In the genomic region with DNA sequence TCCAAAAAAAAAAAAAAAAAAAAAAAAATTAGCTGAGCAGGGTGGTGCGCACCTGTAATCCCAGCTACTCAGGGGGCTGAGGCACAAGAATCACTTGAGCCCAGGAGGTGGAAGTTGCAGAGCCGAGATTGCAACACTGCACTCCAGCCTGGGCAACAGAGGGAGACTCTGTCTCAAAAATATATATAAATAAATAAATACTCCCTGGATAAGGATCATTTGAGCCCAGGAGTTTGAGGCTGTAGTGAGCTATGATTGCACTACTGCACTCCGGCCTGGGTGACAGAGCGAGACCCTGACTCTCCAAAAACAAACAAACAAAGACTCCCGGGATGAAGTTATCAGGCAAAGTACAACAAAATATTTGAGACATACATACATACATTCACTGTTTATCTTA, we compare ENCODE assay signal across 16 cellular contexts. TPM values are rescaled to one million over a fixed set of nuclear protein-coding genes. Genes with fewer than 3 reads are reported as not detected.
A peak's percentile ranks its signal among the peaks of the same experiment; 100 is the strongest.
DNase-seq lines count a peak whose midpoint lies in the region; ATAC-seq and TF ChIP-seq lines count a peak whose summit lies in the region.
"Had no signal": no experiment of that assay in that cellular context is flagged by ENCODE, and none has a peak within 500 bp of the region (broad histone marks: within the 10 kb centered on the region; RNA-seq: fewer than 3 reads in every experiment).

No MANE protein-coding gene starts in this region.

- H4K8ac ChIP-seq in trophoblast cell (ENCODE audit: low read depth, low read length), result no peak overlapping the region

- no peak overlapping the region for H3K18ac ChIP-seq in trophoblast cell (ENCODE audit: low read length)

- H3K4ac ChIP-seq in trophoblast cell (ENCODE audit: low read depth, low read length), result no peak overlapping the region

- H3K36me3 Mint-ChIP-seq in stimulated activated naive CD8-positive, alpha-beta T cell treated with anti-CD3 and anti-CD28 coated beads, Interleukin-15, Interleukin-2, amounts not matched to agents 100 ng/mL and 50 ng/mL, for 24 hours (ENCODE audit: low read depth), result peaks cover 9% of the 10 kb centered on the region
- H3K36me3 Mint-ChIP-seq in activated naive CD8-positive, alpha-beta T cell treated with anti-CD3 and anti-CD28 coated beads, Interleukin-2, amount 50 U/mL, for 24 hours (ENCODE audit: low read depth), result peaks cover 13% of the 10 kb centered on the region
- H3K36me3 Mint-ChIP-seq in immature natural killer cell, result no peaks in the 10 kb centered on the region

- peaks cover 44% of the 10 kb centered on the region for H3K4me1 Mint-ChIP-seq in stimulated activated naive CD8-positive, alpha-beta T cell treated with anti-CD3 and anti-CD28 coated beads, Interleukin-15, Interleukin-2, amounts not matched to agents 100 ng/mL and 50 ng/mL, for 24 hours (ENCODE audit: low read depth)
- H3K4me1 Mint-ChIP-seq in activated naive CD8-positive, alpha-beta T cell treated with anti-CD3 and anti-CD28 coated beads, Interleukin-2, amount 50 U/mL, for 24 hours, result peaks cover 37% of the 10 kb centered on the region
- H3K4me1 Mint-ChIP-seq in immature natural killer cell, result peaks cover 20 to 23% of the 10 kb centered on the region in 2 donors

- H3K4me3 ChIP-seq in vagina (no peak overlapping the region), trophoblast cell (ENCODE audit: low read depth, low read length) (no peak overlapping the region), HAP-1 (no peak overlapping the region)
- H3K4me3 ChIP-seq: breast epithelium, gastroesophageal sphincter, pancreas, SK-N-MC had no signal

- H2BK5ac ChIP-seq in trophoblast cell (ENCODE audit: low read depth, low read length, poor library complexity), result no peak overlapping the region

- H3K9me3 ChIP-seq in vagina (no peaks in the 10 kb centered on the region), trophoblast cell (ENCODE audit: insufficient read depth, low read depth, low read length) (no peaks in the 10 kb centered on the region), HAP-1 (no peaks in the 10 kb centered on the region)
- H3K9me3 ChIP-seq: breast epithelium, gastroesophageal sphincter, pancreas had no signal

- H3K23ac ChIP-seq in trophoblast cell (ENCODE audit: low read length), result no peak overlapping the region

- H3K79me2 ChIP-seq in trophoblast cell (ENCODE audit: control insufficient read depth, insufficient read depth, low read length, poor library complexity), result peaks cover 14% of the 10 kb centered on the region

- in situ Hi-C loops in HAP-1 (cut with MboI; ENCODE audit: low sequenced_read_pairs), result no loop called here

- H4K12ac ChIP-seq in trophoblast cell (ENCODE audit: low read depth, low read length), result no peak overlapping the region

- TF ChIP-seq CTCF in vagina (IDR thresholded peaks at IDR 0.05), result no peak

- intact Hi-C loops in vagina (cut with DNase I), result no loop called here

- H3K27me3 ChIP-seq in vagina, result no peaks in the 10 kb centered on the region
- H3K27me3 ChIP-seq in trophoblast cell (ENCODE audit: insufficient read depth, low read length), result no peaks in the 10 kb centered on the region
- H3K27me3 ChIP-seq in HAP-1 (ENCODE audit: low read depth), result no peaks in the 10 kb centered on the region
- H3K27me3 ChIP-seq: breast epithelium, gastroesophageal sphincter, pancreas had no signal

- H3K27me3 Mint-ChIP-seq in stimulated activated naive CD8-positive, alpha-beta T cell treated with anti-CD3 and anti-CD28 coated beads, Interleukin-15, Interleukin-2, amounts not matched to agents 100 ng/mL and 50 ng/mL, for 24 hours, result no peaks in the 10 kb centered on the region
- no peaks in the 10 kb centered on the region for H3K27me3 Mint-ChIP-seq in activated naive CD8-positive, alpha-beta T cell treated with anti-CD3 and anti-CD28 coated beads, Interleukin-2, amount 50 U/mL, for 24 hours
- peaks cover 4 to 8% (median 5%) of the 10 kb centered on the region in 3 donors for H3K27me3 Mint-ChIP-seq in immature natural killer cell (ENCODE audit: low read depth in 3 of 3)

- H4K91ac ChIP-seq in trophoblast cell (ENCODE audit: low read depth, low read length), result no peak overlapping the region

- H3K9me3 Mint-ChIP-seq in stimulated activated naive CD8-positive, alpha-beta T cell treated with anti-CD3 and anti-CD28 coated beads, Interleukin-15, Interleukin-2, amounts not matched to agents 100 ng/mL and 50 ng/mL, for 24 hours, result no peaks in the 10 kb centered on the region
- H3K9me3 Mint-ChIP-seq in activated naive CD8-positive, alpha-beta T cell treated with anti-CD3 and anti-CD28 coated beads, Interleukin-2, amount 50 U/mL, for 24 hours, result no peaks in the 10 kb centered on the region
- no peaks in the 10 kb centered on the region for H3K9me3 Mint-ChIP-seq in immature natural killer cell

- H3K4me2 ChIP-seq in trophoblast cell (ENCODE audit: low read length), result no peak overlapping the region

- H3K27ac Mint-ChIP-seq in stimulated activated naive CD8-positive, alpha-beta T cell treated with anti-CD3 and anti-CD28 coated beads, Interleukin-15, Interleukin-2, amounts not matched to agents 100 ng/mL and 50 ng/mL, for 24 hours, result peak overlapping the region; percentile 62
- peak overlapping the region; percentile 12 for H3K27ac Mint-ChIP-seq in activated naive CD8-positive, alpha-beta T cell treated with anti-CD3 and anti-CD28 coated beads, Interleukin-2, amount 50 U/mL, for 24 hours
- no peak overlapping the region for H3K27ac Mint-ChIP-seq in immature natural killer cell
- H3K27ac Mint-ChIP-seq: activated CD8-positive, alpha-beta T cell treated with anti-CD3 and anti-CD28 coated beads, Interleukin-2, amount 10 ng/mL, durations not matched to agents 7 days and 5 days had no signal

- peak overlapping the region; percentile 51 for H3K27ac ChIP-seq in vagina
- no peak overlapping the region for H3K27ac ChIP-seq in trophoblast cell (ENCODE audit: low read depth, low read length)
- H3K27ac ChIP-seq: gastroesophageal sphincter, pancreas, SK-N-MC had no signal

- no CpG with 5 or more reads among the region's 5 CpGs for WGBS in trophoblast cell (ENCODE audit: extremely low coverage, insufficient coverage, insufficient read length)

- no peak overlapping the region for H2BK12ac ChIP-seq in trophoblast cell (ENCODE audit: low read length)

- H3K36me3 ChIP-seq in vagina (no peaks in the 10 kb centered on the region), trophoblast cell (ENCODE audit: control insufficient read depth in 1 of 2, insufficient read depth in 2 of 2, low read length in 2 of 2) (no peaks in the 10 kb centered on the region), HAP-1 (replicated peaks) (no peaks in the 10 kb centered on the region; the same call in none of the 2 replicates)
- H3K36me3 ChIP-seq: breast epithelium, gastroesophageal sphincter, pancreas had no signal

- H3K4me1 ChIP-seq in vagina (peaks cover 51% of the 10 kb centered on the region), trophoblast cell (ENCODE audit: control insufficient read depth in 1 of 2, insufficient read depth in 2 of 2, low read length in 2 of 2) (peaks cover 0 to 5% of the 10 kb centered on the region in 2 experiments), HAP-1 (peaks cover 20% of the 10 kb centered on the region)
- H3K4me1 ChIP-seq: breast epithelium had no signal

- no peak overlapping the region for H2AK5ac ChIP-seq in trophoblast cell (ENCODE audit: low read length)

- H3K14ac ChIP-seq in trophoblast cell (ENCODE audit: low read length), result no peak overlapping the region

- DNase-seq in stimulated activated naive CD8-positive, alpha-beta T cell treated with anti-CD3 and anti-CD28 coated beads, Interleukin-15, Interleukin-2, amounts not matched to agents 100 U/mL and 50 U/mL, for 24 hours, result no peak
- DNase-seq in activated naive CD8-positive, alpha-beta T cell treated with anti-CD3 and anti-CD28 coated beads, Interleukin-2, amount 50 U/mL, for 24 hours, result no peak
- DNase-seq in left kidney (ENCODE audit: low read depth, low spot score), result peak; percentile 35
- no peak for DNase-seq in vagina (ENCODE audit: extremely low spot score in 2 of 2)
- no peak for DNase-seq in trophoblast cell
- no peak for DNase-seq in HAP-1 (ENCODE audit: low spot score in 2 of 2)
- no peak for DNase-seq in immature natural killer cell
- DNase-seq: activated CD8-positive, alpha-beta T cell treated with anti-CD3 and anti-CD28 coated beads, Interleukin-2, amount 10 ng/mL, durations not matched to agents 7 days and 5 days; activated naive CD4-positive, alpha-beta T cell treated with Interleukin-2 at 50 U/mL for 16 hours; AML-193; DND-41; pancreas had no signal

- no peak for ATAC-seq in stimulated activated naive CD8-positive, alpha-beta T cell treated with anti-CD3 and anti-CD28 coated beads, Interleukin-15, Interleukin-2, amounts not matched to agents 100 U/mL and 50 U/mL, for 24 hours
- no peak for ATAC-seq in activated naive CD8-positive, alpha-beta T cell treated with anti-CD3 and anti-CD28 coated beads, Interleukin-2, amount 50 U/mL, for 24 hours
- ATAC-seq: activated CD8-positive, alpha-beta T cell treated with anti-CD3 and anti-CD28 coated beads, Interleukin-2, amount 10 ng/mL, durations not matched to agents 7 days and 5 days; gastroesophageal sphincter; pancreas had no signal

- H2BK120ac ChIP-seq in trophoblast cell (ENCODE audit: insufficient read depth, low read length, poor library complexity), result no peak overlapping the region

- no peak overlapping the region for H3K9ac ChIP-seq in trophoblast cell (ENCODE audit: low read length)

- no peak overlapping the region for H2AFZ ChIP-seq in trophoblast cell (ENCODE audit: insufficient read depth, low read length, poor library complexity)

- H3K79me1 ChIP-seq in trophoblast cell (ENCODE audit: low read length), result peaks cover 11% of the 10 kb centered on the region

- no peak for TF ChIP-seq POLR2A in vagina (IDR thresholded peaks at IDR 0.05)

- H3K4me3 Mint-ChIP-seq in stimulated activated naive CD8-positive, alpha-beta T cell treated with anti-CD3 and anti-CD28 coated beads, Interleukin-15, Interleukin-2, amounts not matched to agents 100 ng/mL and 50 ng/mL, for 24 hours, result no peak overlapping the region
- H3K4me3 Mint-ChIP-seq in activated naive CD8-positive, alpha-beta T cell treated with anti-CD3 and anti-CD28 coated beads, Interleukin-2, amount 50 U/mL, for 24 hours, result no peak overlapping the region
- no peak overlapping the region for H3K4me3 Mint-ChIP-seq in immature natural killer cell
- H3K4me3 Mint-ChIP-seq: activated CD8-positive, alpha-beta T cell treated with anti-CD3 and anti-CD28 coated beads, Interleukin-2, amount 10 ng/mL, durations not matched to agents 7 days and 5 days had no signal

RNA-seq across cellular contexts. Expression of a gene that starts 3.3 kb away (rescaled TPM):
- total RNA-seq in vagina, result 24.1 TPM
- 17.0 and 19.3 TPM in 2 replicates for polyA plus RNA-seq in trophoblast cell (2013)
- 10 to 100 TPM in 1 of 3 donors, 1 to 10 TPM in 2; 3.9 to 20.3 (median 9.4) TPM for polyA plus RNA-seq in immature natural killer cell

RNA-seq across cellular contexts. Expression of a gene that starts 13.4 kb away (rescaled TPM):
- total RNA-seq in vagina, result 36.8 TPM
- 15.0 and 16.1 TPM in 2 replicates for polyA plus RNA-seq in trophoblast cell (2013)
- polyA plus RNA-seq in immature natural killer cell, result 10 to 100 TPM; 46.2 to 84.6 (median 79.5) TPM

Comparison
In these comparisons a context has a peak if more than half of its experiments do, and no peak if none do; other contexts are left out.
1. H3K27ac Mint-ChIP-seq: peak in stimulated activated naive CD8-positive, alpha-beta T cell treated with anti-CD3 and anti-CD28 coated beads, Interleukin-15, Interleukin-2, amounts not matched to agents 100 ng/mL and 50 ng/mL, for 24 hours (single experiment) and activated naive CD8-positive, alpha-beta T cell treated with anti-CD3 and anti-CD28 coated beads, Interleukin-2, amount 50 U/mL, for 24 hours (single experiment); none in immature natural killer cell (0 of 6).